ENCODE assay signal across 30 cellular contexts in genomic region chr6:164942271-164942670, GRCh38.
A peak's percentile ranks its signal among the peaks of the same experiment; 100 is the strongest.
DNase-seq lines count a peak whose midpoint lies in the region; TF ChIP-seq lines count a peak whose summit lies in the region.
"Had no signal": no experiment of that assay in that cellular context is flagged by ENCODE, and none has a peak within 500 bp of the region (broad histone marks: within the 10 kb centered on the region; RNA-seq: fewer than 3 reads in every experiment).

No MANE protein-coding gene starts in this region.

- H2BK12ac ChIP-seq in trophoblast cell (ENCODE audit: low read length), result no peak overlapping the region

- H3K27me3 ChIP-seq in trophoblast cell (ENCODE audit: insufficient read depth, low read length), result no peaks in the 10 kb centered on the region
- no peaks in the 10 kb centered on the region for H3K27me3 ChIP-seq in thyroid gland
- H3K27me3 ChIP-seq: BE2C; BLaER1; BLaER1 treated with 17β-estradiol and CSF1 and Interleukin-3, amounts not matched to agents 10 nM and 100 nM had no signal

- H3K14ac ChIP-seq in trophoblast cell (ENCODE audit: low read length), result no peak overlapping the region

- no peak overlapping the region for H2AK5ac ChIP-seq in trophoblast cell (ENCODE audit: low read length)

- H4K8ac ChIP-seq in trophoblast cell (ENCODE audit: low read depth, low read length), result no peak overlapping the region

- no peak for TF ChIP-seq POLR2A in thyroid gland (IDR thresholded peaks at IDR 0.05)

- no peaks in the 10 kb centered on the region for H3K36me3 ChIP-seq in trophoblast cell (ENCODE audit: control insufficient read depth in 1 of 2, insufficient read depth in 2 of 2, low read length in 2 of 2)
- no peaks in the 10 kb centered on the region for H3K36me3 ChIP-seq in thyroid gland
- H3K36me3 ChIP-seq: BE2C; BLaER1; BLaER1 treated with 17β-estradiol and CSF1 and Interleukin-3, amounts not matched to agents 10 nM and 100 nM had no signal

- no peaks in the 10 kb centered on the region for H3K9me3 ChIP-seq in trophoblast cell (ENCODE audit: insufficient read depth, low read depth, low read length)
- no peaks in the 10 kb centered on the region for H3K9me3 ChIP-seq in thyroid gland
- H3K9me3 ChIP-seq: A549, BE2C, Caco-2 had no signal

- no peaks in the 10 kb centered on the region for H3K79me1 ChIP-seq in trophoblast cell (ENCODE audit: low read length)

- H3K27ac ChIP-seq in trophoblast cell (ENCODE audit: low read depth, low read length), result no peak overlapping the region
- peak overlapping the region in 1 of 3 donors; percentile 6 for H3K27ac ChIP-seq in thyroid gland
- H3K27ac ChIP-seq: 22Rv1; A549; BLaER1; BLaER1 treated with 17β-estradiol and CSF1 and Interleukin-3, amounts not matched to agents 10 nM and 100 nM; C4-2B had no signal

- H4K91ac ChIP-seq in trophoblast cell (ENCODE audit: low read depth, low read length), result no peak overlapping the region

- TF ChIP-seq CTCF in thyroid gland (IDR thresholded peaks at IDR 0.05), result no peak

- peaks cover 0 to 2% of the 10 kb centered on the region in 2 experiments for H3K4me1 ChIP-seq in trophoblast cell (ENCODE audit: control insufficient read depth in 1 of 2, insufficient read depth in 2 of 2, low read length in 2 of 2)
- H3K4me1 ChIP-seq in thyroid gland, result peaks cover 9 to 15% of the 10 kb centered on the region in 2 donors
- H3K4me1 ChIP-seq: A549; BE2C; BLaER1; BLaER1 treated with 17β-estradiol and CSF1 and Interleukin-3, amounts not matched to agents 10 nM and 100 nM; Caco-2 had no signal

- no peaks in the 10 kb centered on the region for H3K79me2 ChIP-seq in trophoblast cell (ENCODE audit: control insufficient read depth, insufficient read depth, low read length, poor library complexity)

- no peak overlapping the region for H3K4me2 ChIP-seq in trophoblast cell (ENCODE audit: low read length)
- H3K4me2 ChIP-seq: A549; BLaER1; BLaER1 treated with 17β-estradiol and CSF1 and Interleukin-3, amounts not matched to agents 10 nM and 100 nM had no signal

- intact Hi-C loops in thyroid gland (cut with DNase I), result no loop called here

- no peak overlapping the region for H2BK5ac ChIP-seq in trophoblast cell (ENCODE audit: low read depth, low read length, poor library complexity)

- no peak overlapping the region for H3K18ac ChIP-seq in trophoblast cell (ENCODE audit: low read length)

- H4K12ac ChIP-seq in trophoblast cell (ENCODE audit: low read depth, low read length), result no peak overlapping the region

- H2AFZ ChIP-seq in trophoblast cell (ENCODE audit: insufficient read depth, low read length, poor library complexity), result no peak overlapping the region

- H3K23ac ChIP-seq in trophoblast cell (ENCODE audit: low read length), result no peak overlapping the region

- H3K4me3 ChIP-seq in trophoblast cell (ENCODE audit: low read depth, low read length), result no peak overlapping the region
- no peak overlapping the region for H3K4me3 ChIP-seq in thyroid gland (replicated peaks in 1 of 3)
- H3K4me3 ChIP-seq: A549; BLaER1; BLaER1 treated with 17β-estradiol and CSF1 and Interleukin-3, amounts not matched to agents 10 nM and 100 nM had no signal

- no peak overlapping the region for H3K9ac ChIP-seq in trophoblast cell (ENCODE audit: low read length)
- H3K9ac ChIP-seq: BLaER1; BLaER1 treated with 17β-estradiol and CSF1 and Interleukin-3, amounts not matched to agents 10 nM and 100 nM had no signal

- no CpG with 5 or more reads among the region's 1 CpG for WGBS in trophoblast cell (ENCODE audit: extremely low coverage, insufficient coverage, insufficient read length)
- WGBS in thyroid gland, 2 donors, result 47 to 61% methylated on average over 1 of the region's 1 CpG

- DNase-seq in DMS53 (lab: John Stamatoyannopoulos, UW) (peak; percentile 1), DMS53 treated with DMSO at 0.1 percent for 48 hours (lab: John Stamatoyannopoulos, UW; ENCODE audit: unreplicated experiment) (no peak), trophoblast cell (peak; percentile 56 to 94), thyroid gland (peak; percentile 8 to 16), NCI-H1105 (lab: John Stamatoyannopoulos, UW) (no peak)
- no peak for DNase-seq in central memory CD4-positive, alpha-beta T cell
- DNase-seq: 8988T; ACHN; AML-193; BE2C; C1 segment of cervical spinal cord; Caco-2; Calu3; CD4-positive, alpha-beta memory T cell; CD4-positive, alpha-beta T cell; CD4-positive, CD25-positive, alpha-beta regulatory T cell; CD8-positive, alpha-beta memory T cell; CD8-positive, alpha-beta T cell; COR-L47; DMS 273 treated with DMSO at 0.1 percent for 48 hours; DMS153; DMS79; DMS79 treated with DMSO at 0.1 percent for 48 hours; DND-41; EL had no signal

- H2BK120ac ChIP-seq in trophoblast cell (ENCODE audit: insufficient read depth, low read length, poor library complexity), result no peak overlapping the region

- H3K4ac ChIP-seq in trophoblast cell (ENCODE audit: low read depth, low read length), result no peak overlapping the region

Comparison
In these comparisons a context has a peak if more than half of its experiments do, and no peak if none do; other contexts are left out.
1. DNase-seq: peak in DMS53 (single experiment), trophoblast cell (2 of 2) and thyroid gland (2 of 2); none in DMS53 treated with DMSO at 0.1 percent for 48 hours (single experiment), NCI-H1105 (single experiment) and central memory CD4-positive, alpha-beta T cell (single experiment).